Comparison of ENCODE assay signal across 12 cellular contexts in genomic region chr12:122204829-122205589, GRCh38. TPM values are rescaled to one million over a fixed set of nuclear protein-coding genes. Genes with fewer than 3 reads are reported as not detected.
DNase-seq lines count a peak whose midpoint lies in the region; ATAC-seq, FAIRE-seq and TF ChIP-seq lines count a peak whose summit lies in the region.
"Had no signal": no experiment of that assay in that cellular context is flagged by ENCODE, and none has a peak within 500 bp of the region (broad histone marks: within the 10 kb centered on the region; RNA-seq: fewer than 3 reads in every experiment).

No MANE protein-coding gene starts in this region.

- WGBS in GM12878 (ENCODE audit: insufficient coverage, insufficient replicate concordance, low lambda C conversion rate, missing lambda C conversion rate) = 60% methylated on average over 20 of the region's 20 CpGs

- peaks cover 50% of the 10 kb centered on the region for H3K27me3 Mint-ChIP-seq in nephron progenitor cell (ENCODE audit: low read depth, poor library complexity)

- H4K20me1 ChIP-seq in GM12878 (ENCODE audit: control insufficient read depth, insufficient read depth) = no peaks in the 10 kb centered on the region; the same call in 1 of the 2 replicates

- H2AFZ ChIP-seq in GM12878 (ENCODE audit: control insufficient read depth, low read depth, low read length) = no peak overlapping the region

- H3K36me3 Mint-ChIP-seq in nephron progenitor cell (ENCODE audit: low read depth) = peaks cover 25% of the 10 kb centered on the region

- peak; percentile 65 for TF ChIP-seq POLR2A in GM12878 (IDR thresholded peaks at IDR 0.05; ENCODE audit: low read depth, low read length)

- RAD21 ChIA-PET in GM12878 (lab: Charles Lee; ENCODE audit: unreplicated experiment) = no interaction called here

- H3K4me2 ChIP-seq in GM12878 (ENCODE audit: control insufficient read depth, insufficient read depth) = no peak overlapping the region

- H3K4me1 Mint-ChIP-seq in nephron progenitor cell = peaks cover 11% of the 10 kb centered on the region

- no peak for TF ChIP-seq EP300 in GM12878 (IDR thresholded peaks at IDR 0.05; ENCODE audit: borderline replicate concordance in 1 of 2, control insufficient read depth in 1 of 2, low read depth in 2 of 2, low read length in 2 of 2)

- SMC1A ChIA-PET in GM12878 (lab: Charles Lee; ENCODE audit: uncharacterized antibody, unreplicated experiment) = no interaction called here

- no peaks in the 10 kb centered on the region for H3K79me2 ChIP-seq in GM12878 (ENCODE audit: control insufficient read depth, insufficient read depth, low read length)

- DNase-seq in DMS53 (lab: John Stamatoyannopoulos, UW) (peak; percentile 44), DMS53 treated with DMSO at 0.1 percent for 48 hours (lab: John Stamatoyannopoulos, UW; ENCODE audit: unreplicated experiment) (no peak), GM12878 (ENCODE audit: low read depth, low spot score) (no peak), nephron progenitor cell (no peak), NCI-H1105 treated with DMSO at 0.1 percent for 48 hours (lab: John Stamatoyannopoulos, UW) (no peak), medulla oblongata (ENCODE audit: extremely low spot score) (no peak)
- DNase-seq: NCI-H1048, nucleus accumbens, T1000 had no signal

- H3K9me3 Mint-ChIP-seq in nephron progenitor cell = no peaks in the 10 kb centered on the region

- intact Hi-C loops in GM12878 (cut with micrococcal nuclease; ENCODE audit: unreplicated experiment) = no loop called here

- no peaks in the 10 kb centered on the region for H3K9me3 ChIP-seq in HEK293 (ENCODE audit: control insufficient read depth, insufficient read depth, low read depth, low read length)
- no peaks in the 10 kb centered on the region; the same call in 2 of the 3 replicates for H3K9me3 ChIP-seq in GM12878 (replicated peaks; ENCODE audit: control insufficient read depth, insufficient read depth, low read length)

- H3K27ac Mint-ChIP-seq in nephron progenitor cell = no peak overlapping the region

- H3K36me3 ChIP-seq in HEK293 (ENCODE audit: control insufficient read depth in 2 of 2, insufficient read depth in 1 of 2, low read length in 2 of 2) (peaks cover 18 to 29% of the 10 kb centered on the region in 2 experiments), GM12878 (ENCODE audit: control insufficient read depth in 2 of 2, insufficient read depth in 2 of 2, low read length in 1 of 2) (peaks cover 6 to 11% of the 10 kb centered on the region in 2 experiments; a peak in 3 of 4 replicates)

- TF ChIP-seq RAD21 in GM12878 (IDR thresholded peaks at IDR 0.05; ENCODE audit: insufficient read depth, low read depth, low read length) = no peak

- H3K4me3 ChIP-seq in HEK293 (ENCODE audit: low read depth, low read length) (no peak overlapping the region), GM12878 (no peak overlapping the region)

- H3K9ac ChIP-seq in GM12878 (ENCODE audit: control insufficient read depth, insufficient read depth, low read length) = no peak overlapping the region

- no peak for TF ChIP-seq CTCF in HEK293 (tag by site-specific recombination; IDR thresholded peaks at IDR 0.05)
- TF ChIP-seq CTCF in GM12878 (IDR thresholded peaks at IDR 0.05 in 2 of 3, conservative IDR thresholded peaks at IDR 0.05 in 1 of 3; ENCODE audit: control insufficient read depth in 2 of 3, extremely low read depth in 1 of 3, insufficient read depth in 1 of 3, low read depth in 3 of 3, low read length in 3 of 3) = no peak
- TF ChIP-seq CTCF in nephron progenitor cell (IDR thresholded peaks at IDR 0.05) = no peak

- H3K27me3 ChIP-seq in GM12878 (replicated peaks in 1 of 2; ENCODE audit: control insufficient read depth in 2 of 2, insufficient read depth in 2 of 2, low read length in 1 of 2) = peaks cover 0 to 5% of the 10 kb centered on the region in 2 experiments; a peak in 3 of 4 replicates

- BruUV-seq in GM12878 (replicated peaks; lab: Mats Ljungman, UMichigan) = no TSS peak

- ATAC-seq in GM12878 = peak; percentile 6; the same call in 1 of the 3 replicates
- no peak for ATAC-seq in GM21576 (IDR thresholded peaks at IDR 0.05; ENCODE audit: unreplicated experiment)

- CTCF ChIA-PET in HEK293 (lab: Yijun Ruan, JAX) (interaction anchor here (0.5 to 0.7 kb wide), 3 partner anchors 22 to 668 kb away, joined by 3 to 4 read pairs (median 3); partner anchors contain the start of gene LRRC43), GM12878 (lab: Yijun Ruan, JAX) (interaction anchor here (1.1 to 2.3 kb wide), 2 partner anchors 15 to 312 kb away, joined by 3 to 5 read pairs; no protein-coding TSS in a partner anchor)

- H3K27ac ChIP-seq in HEK293 (ENCODE audit: extremely low read depth, low read depth, low read length) (no peak overlapping the region), GM12878 (ENCODE audit: control insufficient read depth, insufficient read depth) (no peak overlapping the region)

- peak overlapping the region; percentile 78 for H3K4me3 Mint-ChIP-seq in nephron progenitor cell

- POLR2A ChIA-PET in HEK293 (lab: Yijun Ruan, JAX) (interaction anchor here (1.5 kb wide), 1 partner anchor 21 kb away, joined by 5 read pairs; the partner anchor contains the start of gene DIABLO), GM12878 (lab: Charles Lee) (no interaction called here)

- in situ Hi-C loops in GM12878 (cut with MboI) = no loop called here

- H3K4me1 ChIP-seq in HEK293 (ENCODE audit: control insufficient read depth, insufficient read depth, low read length) (peaks cover 6% of the 10 kb centered on the region; the same call in 1 of the 2 replicates), GM12878 (ENCODE audit: control insufficient read depth, insufficient read depth, low read length) (no peaks in the 10 kb centered on the region)

- no peak for FAIRE-seq in GM12878 (lab: Jason Lieb, UNC)

RNA-seq across cellular contexts. Expression of gene B3GNT4, which starts 1.5 kb away (rescaled TPM):
- 0.13 TPM in 1 of 2 replicates, not detected in the other for total RNA-seq in GM12878 (2013; cell fraction: nucleolus; rRNA removed)
- total RNA-seq in GM12878 (2014; rRNA removed) (not detected in 2 replicates), GM12878 (2014; rRNA removed; fragmentation: Illumina TruSeq; extraction: Trizol) (not detected in 2 replicates), GM12878 (2021) (not detected in 2 replicates)
- 0.41 TPM for polyA plus RNA-seq in GM12878 (2011; ENCODE audit: low read depth)
- polyA plus RNA-seq in GM12878 (2011; rRNA removed) (not detected in 2 replicates), GM12878 (2014; fragmentation: Illumina TruSeq; extraction: Trizol) (not detected in 2 replicates), GM12878 (2014; fragmentation: Nextera tagmentation; extraction: Ambion mirVana) (under 1 TPM in 1 of 2 experiments, not detected in 1; 0.04 TPM), GM12878 (2014; rRNA removed) (not detected in 2 replicates), GM12878 (2016; fragmentation: Nextera tagmentation; extraction: Ambion mirVana) (under 1 TPM; 0.88 to 0.95 TPM)
- polyA plus RNA-seq in GM12878 (2011; cell fraction: cytosol; rRNA removed) = 0.02 and 0.03 TPM in 2 replicates
- 0.06 and 0.18 TPM in 2 replicates for polyA plus RNA-seq in GM12878 (2011; cell fraction: nucleus; rRNA removed)
- polyA plus RNA-seq in GM12878 (2012) = 0.50 and 0.88 TPM in 2 replicates
- not detected in 2 replicates for polyA minus RNA-seq in GM12878 (2011; rRNA and poly(A)+ RNA removed)
- polyA minus RNA-seq in GM12878 (2011; cell fraction: cytosol; rRNA and poly(A)+ RNA removed) = not detected in 2 replicates
- 0.36 TPM in 1 of 2 replicates, not detected in the other for polyA minus RNA-seq in GM12878 (2011; cell fraction: nucleus; rRNA and poly(A)+ RNA removed)

RNA-seq across cellular contexts. Expression of gene DIABLO, which starts 20.8 kb away (rescaled TPM):
- total RNA-seq in GM12878 (2013; cell fraction: nucleolus; rRNA removed) = 71.5 and 75.5 TPM in 2 replicates
- total RNA-seq in GM12878 (2014; rRNA removed) (46.6 and 56.9 TPM in 2 replicates), GM12878 (2014; rRNA removed; fragmentation: Illumina TruSeq; extraction: Trizol) (47.1 and 47.4 TPM in 2 replicates), GM12878 (2021) (41.2 and 43.5 TPM in 2 replicates)
- polyA plus RNA-seq in GM12878 (2011; ENCODE audit: low read depth) = 28.3 TPM
- polyA plus RNA-seq in GM12878 (2011; rRNA removed) (45.9 and 55.7 TPM in 2 replicates), GM12878 (2014; fragmentation: Illumina TruSeq; extraction: Trizol) (46.8 and 50.3 TPM in 2 replicates), GM12878 (2014; fragmentation: Nextera tagmentation; extraction: Ambion mirVana) (10 to 100 TPM; 18.3 to 21.1 TPM), GM12878 (2014; rRNA removed) (40.8 and 43.9 TPM in 2 replicates), GM12878 (2016; fragmentation: Nextera tagmentation; extraction: Ambion mirVana) (10 to 100 TPM; 67.0 to 69.9 TPM)
- polyA plus RNA-seq in GM12878 (2011; cell fraction: cytosol; rRNA removed) = 59.0 and 74.9 TPM in 2 replicates
- polyA plus RNA-seq in GM12878 (2011; cell fraction: nucleus; rRNA removed) = 43.2 and 44.1 TPM in 2 replicates
- 35.2 and 42.6 TPM in 2 replicates for polyA plus RNA-seq in GM12878 (2012)
- polyA minus RNA-seq in GM12878 (2011; rRNA and poly(A)+ RNA removed) = 34.6 and 53.2 TPM in 2 replicates
- polyA minus RNA-seq in GM12878 (2011; cell fraction: cytosol; rRNA and poly(A)+ RNA removed) = 14.0 and 15.0 TPM in 2 replicates
- 23.7 and 37.4 TPM in 2 replicates for polyA minus RNA-seq in GM12878 (2011; cell fraction: nucleus; rRNA and poly(A)+ RNA removed)

RNA-seq across cellular contexts. Expression of gene LRRC43, which starts 22.1 kb away (rescaled TPM):
- total RNA-seq in GM12878 (2013; cell fraction: nucleolus; rRNA removed) = 0.22 and 0.35 TPM in 2 replicates
- 0.27 TPM in 1 of 2 replicates, not detected in the other for total RNA-seq in GM12878 (2014; rRNA removed)
- total RNA-seq in GM12878 (2014; rRNA removed; fragmentation: Illumina TruSeq; extraction: Trizol) = not detected in 2 replicates
- total RNA-seq in GM12878 (2021) = 0.16 and 0.23 TPM in 2 replicates
- polyA plus RNA-seq in GM12878 (2011; ENCODE audit: low read depth) = not detected
- polyA plus RNA-seq in GM12878 (2011; rRNA removed) = not detected in 2 replicates
- polyA plus RNA-seq in GM12878 (2011; cell fraction: cytosol; rRNA removed) = not detected in 2 replicates
- not detected in 2 replicates for polyA plus RNA-seq in GM12878 (2011; cell fraction: nucleus; rRNA removed)
- polyA plus RNA-seq in GM12878 (2012) = not detected in 2 replicates
- 0.52 TPM in 1 of 2 replicates, not detected in the other for polyA plus RNA-seq in GM12878 (2014; fragmentation: Illumina TruSeq; extraction: Trizol)
- not detected for polyA plus RNA-seq in GM12878 (2014; fragmentation: Nextera tagmentation; extraction: Ambion mirVana)
- 0.33 TPM in 1 of 2 replicates, not detected in the other for polyA plus RNA-seq in GM12878 (2014; rRNA removed)
- not detected for polyA plus RNA-seq in GM12878 (2016; fragmentation: Nextera tagmentation; extraction: Ambion mirVana)
- not detected in 2 replicates for polyA minus RNA-seq in GM12878 (2011; rRNA and poly(A)+ RNA removed)
- not detected in 2 replicates for polyA minus RNA-seq in GM12878 (2011; cell fraction: cytosol; rRNA and poly(A)+ RNA removed)
- not detected in 2 replicates for polyA minus RNA-seq in GM12878 (2011; cell fraction: nucleus; rRNA and poly(A)+ RNA removed)

RNA-seq across cellular contexts. Expression of gene IL31, which starts 31.0 kb away (rescaled TPM):
- total RNA-seq in GM12878 (2013; cell fraction: nucleolus; rRNA removed) = not detected in 2 replicates
- total RNA-seq in GM12878 (2014; rRNA removed) (not detected in 2 replicates), GM12878 (2014; rRNA removed; fragmentation: Illumina TruSeq; extraction: Trizol) (not detected in 2 replicates), GM12878 (2021) (not detected in 2 replicates)
- polyA plus RNA-seq in GM12878 (2011; ENCODE audit: low read depth) = not detected
- polyA plus RNA-seq in GM12878 (2011; rRNA removed) (not detected in 2 replicates), GM12878 (2014; fragmentation: Illumina TruSeq; extraction: Trizol) (not detected in 2 replicates), GM12878 (2014; fragmentation: Nextera tagmentation; extraction: Ambion mirVana) (not detected), GM12878 (2014; rRNA removed) (not detected in 2 replicates), GM12878 (2016; fragmentation: Nextera tagmentation; extraction: Ambion mirVana) (not detected)
- not detected in 2 replicates for polyA plus RNA-seq in GM12878 (2011; cell fraction: cytosol; rRNA removed)
- not detected in 2 replicates for polyA plus RNA-seq in GM12878 (2011; cell fraction: nucleus; rRNA removed)
- not detected in 2 replicates for polyA plus RNA-seq in GM12878 (2012)
- not detected in 2 replicates for polyA minus RNA-seq in GM12878 (2011; rRNA and poly(A)+ RNA removed)
- polyA minus RNA-seq in GM12878 (2011; cell fraction: cytosol; rRNA and poly(A)+ RNA removed) = not detected in 2 replicates
- polyA minus RNA-seq in GM12878 (2011; cell fraction: nucleus; rRNA and poly(A)+ RNA removed) = not detected in 2 replicates
- total RNA-seq: kidney epithelial cell had no signal
